Comparison of ENCODE assay signal across 9 cellular contexts in genomic region chr7:43669286-43670081, GRCh38. TPM values are rescaled to one million over a fixed set of nuclear protein-coding genes. Genes with fewer than 3 reads are reported as not detected.
DNase-seq lines count a peak whose midpoint lies in the region; ATAC-seq, FAIRE-seq and TF ChIP-seq lines count a peak whose summit lies in the region.
"Had no signal": no experiment of that assay in that cellular context is flagged by ENCODE, and none has a peak within 500 bp of the region (broad histone marks: within the 10 kb centered on the region; RNA-seq: fewer than 3 reads in every experiment).

No MANE protein-coding gene starts in this region.

- peak; percentile 50 for FAIRE-seq in endothelial cell of umbilical vein (lab: Jason Lieb, UNC)
- FAIRE-seq: frontal cortex had no signal

- H3K9me1 ChIP-seq in endothelial cell of umbilical vein (replicated peaks; ENCODE audit: control insufficient read depth, extremely low read depth, insufficient read depth, low read length) = no peaks in the 10 kb centered on the region

- H3K9me3 Mint-ChIP-seq in activated CD8-positive, alpha-beta T cell treated with anti-CD3 and anti-CD28 coated beads, Interleukin-2, amount 10 ng/mL, durations not matched to agents 7 days and 5 days (ENCODE audit: insufficient read depth) = peaks cover 19% of the 10 kb centered on the region
- H3K9me3 Mint-ChIP-seq in osteocyte (ENCODE audit: unreplicated experiment) = peaks cover 5% of the 10 kb centered on the region

- H3K27ac ChIP-seq in endothelial cell of umbilical vein (ENCODE audit: insufficient read depth, low read depth, low read length) (peak overlapping the region; percentile 9), body of pancreas (no peak overlapping the region)

- H3K36me3 ChIP-seq in endothelial cell of umbilical vein (ENCODE audit: control insufficient read depth in 2 of 2, extremely low read depth in 1 of 2, insufficient read depth in 2 of 2, low read length in 2 of 2) = no peaks in the 10 kb centered on the region
- no peaks in the 10 kb centered on the region for H3K36me3 ChIP-seq in body of pancreas (replicated peaks in 1 of 2; ENCODE audit: insufficient read depth in 1 of 2, low read depth in 2 of 2)

- TF ChIP-seq POLR2A in endothelial cell of umbilical vein (IDR thresholded peaks at IDR 0.05; ENCODE audit: low read depth, low read length) (no peak), body of pancreas (IDR thresholded peaks at IDR 0.05) (no peak)

- no peak overlapping the region for H3K9ac ChIP-seq in endothelial cell of umbilical vein (replicated peaks; ENCODE audit: extremely low read depth, insufficient read depth, low read length)

- H3K4me3 ChIP-seq in endothelial cell of umbilical vein (replicated peaks in 1 of 3; ENCODE audit: insufficient read depth in 1 of 3, low read depth in 1 of 3, low read length in 3 of 3) = no peak overlapping the region
- no peak overlapping the region for H3K4me3 ChIP-seq in body of pancreas

- no peaks in the 10 kb centered on the region for H4K20me1 ChIP-seq in endothelial cell of umbilical vein (replicated peaks; ENCODE audit: control insufficient read depth, extremely low read depth, insufficient read depth, low read length)

- WGBS in body of pancreas, 2 donors = 80 to 87% methylated on average over 15 of the region's 15 CpGs

- POLR2A ChIA-PET in activated CD8-positive, alpha-beta T cell treated with anti-CD3 and anti-CD28 coated beads, Interleukin-2, amount 10 ng/mL, durations not matched to agents 7 days and 5 days (lab: Charles Lee) = interaction anchor here (0.6 to 2.5 kb wide), 6 partner anchors 21 to 163 kb away, joined by 3 to 16 read pairs (median 4); partner anchors contain the start of gene STK17A
- POLR2A ChIA-PET in endothelial cell of umbilical vein (lab: Charles Lee) = interaction anchor here (1.3 kb wide), 1 partner anchor 87 kb away, joined by 6 read pairs; the partner anchor contains the start of gene STK17A

- no peaks in the 10 kb centered on the region for H3K27me3 Mint-ChIP-seq in activated CD8-positive, alpha-beta T cell treated with anti-CD3 and anti-CD28 coated beads, Interleukin-2, amount 10 ng/mL, durations not matched to agents 7 days and 5 days (ENCODE audit: low read depth)
- H3K27me3 Mint-ChIP-seq in osteocyte (ENCODE audit: unreplicated experiment) = no peaks in the 10 kb centered on the region

- no peaks in the 10 kb centered on the region for H3K27me3 ChIP-seq in endothelial cell of umbilical vein (ENCODE audit: control insufficient read depth in 2 of 2, insufficient read depth in 2 of 2, low read length in 2 of 2)
- H3K27me3 ChIP-seq in body of pancreas = no peaks in the 10 kb centered on the region

- peak overlapping the region; percentile 12 for H3K4me2 ChIP-seq in endothelial cell of umbilical vein (ENCODE audit: insufficient read depth, low read length)

- CTCF ChIA-PET in activated CD8-positive, alpha-beta T cell treated with anti-CD3 and anti-CD28 coated beads, Interleukin-2, amount 10 ng/mL, durations not matched to agents 7 days and 5 days (lab: Charles Lee) = interaction anchor here (1.6 to 3.3 kb wide), 5 partner anchors 9 to 87 kb away, joined by 4 to 22 read pairs (median 14); partner anchors contain the start of gene STK17A
- CTCF ChIA-PET in endothelial cell of umbilical vein (lab: Charles Lee) = interaction anchor here (0.9 to 1.6 kb wide), 5 partner anchors 10 to 87 kb away, joined by 3 to 6 read pairs (median 3); partner anchors contain the start of gene STK17A

- TF ChIP-seq CTCF in endothelial cell of umbilical vein (IDR thresholded peaks at IDR 0.05; ENCODE audit: extremely low read depth in 1 of 2, insufficient read depth in 1 of 2, low read depth in 1 of 2, low read length in 2 of 2) = no peak
- TF ChIP-seq CTCF in body of pancreas (IDR thresholded peaks at IDR 0.05) = no peak
- TF ChIP-seq CTCF in osteocyte (IDR thresholded peaks at IDR 0.05) = no peak

- H3K79me2 ChIP-seq in endothelial cell of umbilical vein (ENCODE audit: control insufficient read depth, insufficient read depth, low read length) = peaks cover 38% of the 10 kb centered on the region

- peak overlapping the region; percentile 61 for H3K27ac Mint-ChIP-seq in activated CD8-positive, alpha-beta T cell treated with anti-CD3 and anti-CD28 coated beads, Interleukin-2, amount 10 ng/mL, durations not matched to agents 7 days and 5 days
- H3K27ac Mint-ChIP-seq in osteocyte (ENCODE audit: unreplicated experiment) = no peak overlapping the region

- H3K9me3 ChIP-seq in endothelial cell of umbilical vein (replicated peaks; ENCODE audit: control insufficient read depth, insufficient read depth, low read length) (no peaks in the 10 kb centered on the region), body of pancreas (no peaks in the 10 kb centered on the region)

- no peak overlapping the region for H2AFZ ChIP-seq in endothelial cell of umbilical vein (ENCODE audit: low read depth, low read length)

- peaks cover 74% of the 10 kb centered on the region for H3K36me3 Mint-ChIP-seq in activated CD8-positive, alpha-beta T cell treated with anti-CD3 and anti-CD28 coated beads, Interleukin-2, amount 10 ng/mL, durations not matched to agents 7 days and 5 days (ENCODE audit: low read depth)
- H3K36me3 Mint-ChIP-seq in osteocyte (ENCODE audit: unreplicated experiment) = peaks cover 9% of the 10 kb centered on the region

- ATAC-seq in HG03108 (IDR thresholded peaks at IDR 0.05; ENCODE audit: unreplicated experiment) = peak; percentile 62
- ATAC-seq in activated CD8-positive, alpha-beta T cell treated with anti-CD3 and anti-CD28 coated beads, Interleukin-2, amount 10 ng/mL, durations not matched to agents 7 days and 5 days = peak; percentile 76
- no peak for ATAC-seq in body of pancreas
- no peak for ATAC-seq in left ventricle myocardium superior
- no peak for ATAC-seq in GM19324 (IDR thresholded peaks at IDR 0.05; ENCODE audit: low FRiP score, unreplicated experiment)

- BruUV-seq in endothelial cell of umbilical vein (replicated peaks; lab: Mats Ljungman, UMichigan) = TSS peak; percentile 77

- dilution Hi-C loops in endothelial cell of umbilical vein (cut with MboI; ENCODE audit: extremely low pct_ligation_motif_present, low sequenced_read_pairs) = no loop called here

- DNase-seq in activated CD8-positive, alpha-beta T cell treated with anti-CD3 and anti-CD28 coated beads, Interleukin-2, amount 10 ng/mL, durations not matched to agents 7 days and 5 days = peak; percentile 57
- DNase-seq in endothelial cell of umbilical vein (ENCODE audit: low read depth, low spot score) = peak; percentile 33
- DNase-seq in stimulated activated CD8-positive, alpha-beta memory T cell treated with anti-CD3 and anti-CD28 coated beads, Interleukin-2, amount 100 ng/mL, for 48 hours (ENCODE audit: low read depth in 2 of 2) = peak; percentile 59 to 62
- no peak for DNase-seq in body of pancreas
- no peak for DNase-seq in osteocyte (ENCODE audit: extremely low spot score, unreplicated experiment)
- DNase-seq in left ventricle myocardium superior = no peak

- intact Hi-C loops in endothelial cell of umbilical vein (cut with micrococcal nuclease) = loop anchor here (1.0 kb wide), 2 partner anchors 10 to 22 kb away; no protein-coding TSS in a partner anchor
- intact Hi-C loops in body of pancreas (cut with DNase I) = no loop called here
- intact Hi-C loops in left ventricle myocardium superior (cut with micrococcal nuclease) = no loop called here

- peak overlapping the region; percentile 30 for H3K4me3 Mint-ChIP-seq in activated CD8-positive, alpha-beta T cell treated with anti-CD3 and anti-CD28 coated beads, Interleukin-2, amount 10 ng/mL, durations not matched to agents 7 days and 5 days
- no peak overlapping the region for H3K4me3 Mint-ChIP-seq in osteocyte (ENCODE audit: unreplicated experiment)

- peaks cover 22% of the 10 kb centered on the region for H3K4me1 ChIP-seq in endothelial cell of umbilical vein (ENCODE audit: control insufficient read depth, extremely low read depth, insufficient read depth, low read length)
- peaks cover 29% of the 10 kb centered on the region for H3K4me1 ChIP-seq in body of pancreas

- H3K4me1 Mint-ChIP-seq in activated CD8-positive, alpha-beta T cell treated with anti-CD3 and anti-CD28 coated beads, Interleukin-2, amount 10 ng/mL, durations not matched to agents 7 days and 5 days (ENCODE audit: low read depth) = peaks cover 49% of the 10 kb centered on the region
- peaks cover 25% of the 10 kb centered on the region for H3K4me1 Mint-ChIP-seq in osteocyte (ENCODE audit: unreplicated experiment)

TF ChIP-seq in endothelial cell of umbilical vein, 7 proteins besides CTCF, POLR2A, EP300 and RAD21:
- TF ChIP-seq FOS (IDR thresholded peaks at IDR 0.05; ENCODE audit: borderline replicate concordance, insufficient read depth, low read length) (peak; percentile 55), MYC (IDR thresholded peaks at IDR 0.05; ENCODE audit: low read depth, low read length) (no peak)

RNA-seq across cellular contexts. Expression of gene COA1, which starts 59.8 kb away (rescaled TPM):
- 10 to 100 TPM; 52.0 to 52.7 TPM for total RNA-seq in activated CD8-positive, alpha-beta T cell treated with anti-CD3 and anti-CD28 coated beads, Interleukin-2, amount 10 ng/mL, durations not matched to agents 7 days and 5 days
- total RNA-seq in endothelial cell of umbilical vein = 55.1 and 58.0 TPM in 2 replicates
- polyA plus RNA-seq in endothelial cell of umbilical vein = 24.8 and 38.1 TPM in 2 replicates
- polyA plus RNA-seq in endothelial cell of umbilical vein (2011; cell fraction: cytosol; rRNA removed) = 21.7 and 24.3 TPM in 2 replicates
- 52.7 and 53.5 TPM in 2 replicates for polyA plus RNA-seq in endothelial cell of umbilical vein (2011; cell fraction: nucleus; rRNA removed)
- polyA plus RNA-seq in endothelial cell of umbilical vein (2012) = 38.3 and 57.1 TPM in 2 replicates
- polyA minus RNA-seq in endothelial cell of umbilical vein = 68.0 and 68.7 TPM in 2 replicates
- polyA minus RNA-seq in endothelial cell of umbilical vein (2011; cell fraction: cytosol; rRNA and poly(A)+ RNA removed) = 30.3 TPM
- polyA minus RNA-seq in endothelial cell of umbilical vein (2011; cell fraction: nucleus; rRNA and poly(A)+ RNA removed) = 81.5 and 105 TPM in 2 replicates
- 10 to 100 TPM; 36.8 to 52.4 TPM for total RNA-seq in body of pancreas
- total RNA-seq in osteocyte = 45.9 and 47.8 TPM in 2 replicates
- 72.5 TPM for total RNA-seq in left ventricle myocardium superior

Comparison
In these comparisons a context has a peak if more than half of its experiments do, and no peak if none do; other contexts are left out.
1. ATAC-seq: peak in HG03108 (single experiment) and activated CD8-positive, alpha-beta T cell treated with anti-CD3 and anti-CD28 coated beads, Interleukin-2, amount 10 ng/mL, durations not matched to agents 7 days and 5 days (single experiment); none in body of pancreas (single experiment), left ventricle myocardium superior (single experiment) and GM19324 (single experiment).
2. DNase-seq: peak in activated CD8-positive, alpha-beta T cell treated with anti-CD3 and anti-CD28 coated beads, Interleukin-2, amount 10 ng/mL, durations not matched to agents 7 days and 5 days (single experiment), endothelial cell of umbilical vein (single experiment) and stimulated activated CD8-positive, alpha-beta memory T cell treated with anti-CD3 and anti-CD28 coated beads, Interleukin-2, amount 100 ng/mL, for 48 hours (2 of 2); none in body of pancreas (0 of 4), osteocyte (single experiment) and left ventricle myocardium superior (single experiment).